2 cellular contexts compared by ENCODE assay signal in genomic region chr7:64667311-64667710, GRCh38.
TF ChIP-seq lines count a peak whose summit lies in the region.

No MANE protein-coding gene starts in this region.

TF ChIP-seq in K562, 482 proteins besides CTCF, POLR2A, EP300 and RAD21:
- TF ChIP-seq ZSCAN32 (CRISPR knock-in tag; IDR thresholded peaks at IDR 0.05): no peak
- TF ChIP-seq PRPF4 (IDR thresholded peaks at IDR 0.05; ENCODE audit: insufficient read depth, low read depth, low read length, poor library complexity, severe bottlenecking): no peak
- TF ChIP-seq ZNF431 (CRISPR knock-in tag; IDR thresholded peaks at IDR 0.05): no peak
- no peak for TF ChIP-seq ARID2 (IDR thresholded peaks at IDR 0.05)
- TF ChIP-seq E2F4 (CRISPR knock-in tag; IDR thresholded peaks at IDR 0.05; ENCODE audit: low read depth): no peak
- no peak for TF ChIP-seq GATAD2B (IDR thresholded peaks at IDR 0.05; ENCODE audit: borderline replicate concordance)
- TF ChIP-seq BRCA1 (IDR thresholded peaks at IDR 0.05): no peak
- no peak for TF ChIP-seq BRCA1 (CRISPR knock-in tag; IDR thresholded peaks at IDR 0.05)
- TF ChIP-seq NRF1 (conservative IDR thresholded peaks at IDR 0.05 in 1 of 2, IDR thresholded peaks at IDR 0.05 in 1 of 2): no peak
- TF ChIP-seq NR1H2 (CRISPR knock-in tag; IDR thresholded peaks at IDR 0.05): no peak
- TF ChIP-seq SMAD3 (CRISPR knock-in tag; conservative IDR thresholded peaks at IDR 0.05): no peak
- TF ChIP-seq TARDBP (IDR thresholded peaks at IDR 0.05): no peak
- no peak for TF ChIP-seq OTX1 (CRISPR knock-in tag; IDR thresholded peaks at IDR 0.05)
- TF ChIP-seq HNRNPH1 (optimal IDR thresholded peaks at IDR 0.05; ENCODE audit: low read depth, low read length): no peak
- TF ChIP-seq CREBBP (IDR thresholded peaks at IDR 0.05; ENCODE audit: low read depth, low read length): no peak

TF ChIP-seq in neural cell, 6 proteins besides CTCF, POLR2A, EP300 and RAD21:
- TF ChIP-seq MXI1 (conservative IDR thresholded peaks at IDR 0.05; ENCODE audit: poor library complexity, severe bottlenecking) (no peak), POLR2AphosphoS5 (IDR thresholded peaks at IDR 0.05) (no peak), EZH2 (IDR thresholded peaks at IDR 0.05; ENCODE audit: borderline replicate concordance, insufficient read depth, low read length, poor library complexity, severe bottlenecking) (no peak), REST (IDR thresholded peaks at IDR 0.05; ENCODE audit: borderline replicate concordance) (no peak), TAF1 (IDR thresholded peaks at IDR 0.05; ENCODE audit: low read depth) (no peak), SMC3 (conservative IDR thresholded peaks at IDR 0.05; ENCODE audit: poor library complexity) (no peak)
TF ChIP-seq in neural cell: peak in this region for 0.
